8 cellular contexts compared by ENCODE assay signal in the genomic region with DNA sequence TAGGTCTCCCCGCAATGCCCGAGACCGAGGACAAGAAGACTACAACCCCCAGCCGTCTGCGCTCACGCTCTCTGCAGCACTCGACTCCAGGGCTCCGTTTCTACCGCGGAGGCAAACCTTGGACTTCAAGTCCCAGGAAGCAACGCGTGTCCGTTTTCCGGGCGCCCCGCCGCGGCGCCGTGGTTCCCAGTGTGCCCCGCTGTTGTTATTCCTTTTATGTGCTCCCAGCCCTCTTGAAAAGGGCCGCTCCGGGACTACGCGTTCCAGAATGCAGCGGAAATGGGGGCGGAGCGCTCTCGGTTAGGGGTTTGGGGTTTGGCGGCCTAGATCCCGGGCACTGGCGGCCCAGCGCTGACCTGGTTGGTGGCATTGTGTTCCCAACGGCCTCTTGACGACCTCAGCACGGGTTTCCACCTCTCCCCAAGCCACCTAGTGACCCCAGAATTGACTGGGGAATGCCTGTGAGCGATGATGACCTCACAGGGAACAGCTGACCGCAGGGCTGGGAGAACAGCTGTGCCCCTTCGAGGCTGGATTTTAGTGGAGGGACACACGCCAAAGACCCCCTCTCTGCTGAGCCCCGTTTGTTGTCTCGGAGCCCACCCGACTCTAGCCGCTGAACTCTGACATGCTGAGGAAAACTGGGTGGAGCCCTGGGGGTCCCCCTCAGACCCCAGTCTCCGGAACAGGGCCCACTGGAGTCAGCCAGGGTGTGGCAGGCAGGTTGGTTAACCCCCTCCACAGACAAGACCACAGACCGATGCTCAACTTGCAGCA. TPM values are rescaled to one million over a fixed set of nuclear protein-coding genes. Genes with fewer than 3 reads are reported as not detected.
DNase-seq lines count a peak whose midpoint lies in the region; ATAC-seq and TF ChIP-seq lines count a peak whose summit lies in the region.

No MANE protein-coding gene starts in this region.

- TF ChIP-seq POLR2A in spleen (IDR thresholded peaks at IDR 0.05) = peak in 1 of 3 donors; percentile 29

- H3K27me3 ChIP-seq in spleen (replicated peaks in 1 of 7) = no peaks in the 10 kb centered on the region

- peak overlapping the region; percentile 67 to 99 (median 87) for H3K4me3 ChIP-seq in spleen

- H3K27ac ChIP-seq in spleen = peak overlapping the region; percentile 87 to 96 (median 92)

- intact Hi-C loops in spleen (cut with DNase I; ENCODE audit: low total_unique reads) = no loop called here

- no peak for TF ChIP-seq CTCF in AG09319 (IDR thresholded peaks at IDR 0.05; ENCODE audit: low read depth, low read length)
- peak in 3 of 11 experiments; percentile 7 to 42 (median 27) for TF ChIP-seq CTCF in spleen (IDR thresholded peaks at IDR 0.05 in 8 of 11, conservative IDR thresholded peaks at IDR 0.05 in 3 of 11)

- peak; percentile 98 for DNase-seq in AG09319 (ENCODE audit: extremely low read depth, low read depth)
- peak; percentile 100 for DNase-seq in NCI-H345 (lab: John Stamatoyannopoulos, UW)
- DNase-seq in activated CD4-positive, CD25-positive, alpha-beta regulatory T cell (lab: John Stamatoyannopoulos, UW) = peak; percentile 91 to 94 (median 92)
- peak; percentile 97 for DNase-seq in central memory CD4-positive, alpha-beta T cell
- DNase-seq in inferior parietal cortex (ENCODE audit: extremely low spot score) = peak; percentile 99
- DNase-seq in spleen = peak; percentile 99

- H3K4me1 ChIP-seq in spleen = peaks cover 15 to 75% (median 52%) of the 10 kb centered on the region in 6 donors

- peaks cover 0 to 42% (median 3%) of the 10 kb centered on the region in 6 donors for H3K36me3 ChIP-seq in spleen

- ATAC-seq in GM19025 (IDR thresholded peaks at IDR 0.05; ENCODE audit: low read depth, unreplicated experiment) (peak; percentile 88), HG03280 (IDR thresholded peaks at IDR 0.05; ENCODE audit: unreplicated experiment) (peak; percentile 88)

- H3K9me3 ChIP-seq in spleen = no peaks in the 10 kb centered on the region

- 0 to 3% (median 1%) methylated on average over 30 to 46 of the region's 46 CpGs for WGBS in spleen, 5 donors

RNA-seq across cellular contexts. Expression of gene CDK5, which starts 0.5 kb away (rescaled TPM):
- total RNA-seq in spleen = 10 to 100 TPM in 4 of 7 donors, 1 to 10 TPM in 3; 7.5 to 17.9 (median 11.2) TPM
- 10 to 100 TPM in 1 of 3 donors, 1 to 10 TPM in 2; 6.3 to 10.1 (median 9.2) TPM for polyA plus RNA-seq in spleen

RNA-seq across cellular contexts. Expression of gene SLC4A2, which starts 1.2 kb away (rescaled TPM):
- total RNA-seq in spleen = 100 to 1,000 TPM in 1 of 7 donors, 10 to 100 TPM in 6; 58.9 to 112 (median 85.2) TPM
- polyA plus RNA-seq in spleen = 100 to 1,000 TPM in 1 of 3 donors, 10 to 100 TPM in 2; 43.9 to 122 (median 99.4) TPM

RNA-seq across cellular contexts. Expression of gene ASIC3, which starts 9.8 kb away (rescaled TPM):
- 1 to 10 TPM; 1.5 to 5.0 (median 2.9) TPM for total RNA-seq in spleen
- 1 to 10 TPM; 1.1 to 3.7 (median 2.6) TPM for polyA plus RNA-seq in spleen

RNA-seq across cellular contexts. Expression of gene FASTK, which starts 22.4 kb away (rescaled TPM):
- 100 to 1,000 TPM in 1 of 7 donors, 10 to 100 TPM in 6; 72.9 to 102 (median 77.6) TPM for total RNA-seq in spleen
- polyA plus RNA-seq in spleen = 100 to 1,000 TPM in 2 of 3 donors, 10 to 100 TPM in 1; 83.9 to 183 (median 136) TPM

RNA-seq across cellular contexts. Expression of gene TMUB1, which starts 25.1 kb away (rescaled TPM):
- 10 to 100 TPM; 27.1 to 47.8 (median 38.2) TPM for total RNA-seq in spleen
- polyA plus RNA-seq in spleen = 10 to 100 TPM; 43.0 to 73.4 (median 45.9) TPM

Comparison
In these comparisons a context has a peak if more than half of its experiments do, and no peak if none do; other contexts are left out.
1. Peak in every context shown above with its lines: DNase-seq, ATAC-seq, H3K4me3 ChIP-seq and H3K27ac ChIP-seq.